In the genomic region with DNA sequence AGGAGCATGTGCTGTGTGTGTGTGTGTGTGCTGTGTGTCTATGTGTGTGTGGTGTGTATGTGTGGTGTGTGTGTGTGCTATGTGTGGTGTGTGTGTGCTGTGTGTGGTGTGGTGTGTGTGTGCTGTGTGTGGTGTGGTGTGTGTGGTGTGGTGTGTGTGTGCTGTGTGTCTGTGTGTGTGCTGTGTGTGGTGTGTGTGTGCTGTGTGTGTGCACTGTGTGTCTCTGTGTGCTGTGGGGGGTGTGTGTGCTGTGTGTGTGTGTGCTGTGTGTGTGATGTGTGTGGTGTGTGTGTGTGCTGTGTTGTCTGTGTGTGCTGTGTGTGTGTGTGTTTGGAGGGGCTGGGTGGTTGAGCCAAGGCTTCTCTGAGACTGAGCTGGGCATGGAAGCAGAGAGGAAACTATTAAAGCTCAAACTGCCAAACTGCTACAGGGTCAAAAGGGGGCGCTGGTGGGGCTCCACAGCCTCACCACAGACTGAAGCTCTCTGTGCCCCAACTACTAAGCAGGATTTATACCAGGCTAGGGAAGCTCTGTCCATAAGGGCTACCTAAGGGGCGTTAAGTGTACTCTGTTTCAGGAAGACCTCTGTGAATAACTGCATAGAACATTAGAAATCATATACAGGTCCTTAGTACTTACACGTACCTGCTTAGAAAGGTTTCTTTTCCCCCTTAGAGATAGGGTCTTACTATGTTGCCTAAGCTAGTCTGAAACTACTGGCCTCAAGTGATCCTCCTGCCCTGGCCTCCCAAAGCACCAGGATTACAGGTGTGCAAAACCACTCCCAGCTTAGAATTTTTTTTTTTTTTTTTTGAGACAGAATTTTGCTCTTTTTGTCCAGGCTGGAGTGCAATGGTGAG, we compare ENCODE assay signal across 8 cellular contexts. TPM values are rescaled to one million over a fixed set of nuclear protein-coding genes. Genes with fewer than 3 reads are reported as not detected.
DNase-seq lines count a peak whose midpoint lies in the region; ATAC-seq and TF ChIP-seq lines count a peak whose summit lies in the region.

No MANE protein-coding gene starts in this region.

- H3K27ac ChIP-seq in CD4-positive, alpha-beta memory T cell (ENCODE audit: low read depth, low read length) = no peak overlapping the region
- H3K27ac ChIP-seq in SJCRH30 (no peak overlapping the region), sigmoid colon (no peak overlapping the region)

- peak; percentile 58 to 67 (median 66) for DNase-seq in CD4-positive, alpha-beta memory T cell
- DNase-seq in HPDE6-E6E7 (ENCODE audit: extremely low spot score) = peak; percentile 16
- DNase-seq in SJCRH30 = peak; percentile 39 to 81
- peak; percentile 23 for DNase-seq in activated effector memory CD4-positive, alpha-beta T cell treated with Interleukin-2 at 50 U/mL for 16 hours
- peak; percentile 53 for DNase-seq in glomerular visceral epithelial cell (ENCODE audit: extremely low spot score)
- DNase-seq in sigmoid colon = no peak

- TF ChIP-seq CTCF in sigmoid colon (IDR thresholded peaks at IDR 0.05) = peak in 3 of 4 experiments; percentile 17 to 49 (median 39)

- H3K36me3 ChIP-seq in CD4-positive, alpha-beta memory T cell (ENCODE audit: insufficient read depth, low read length) = peaks cover 48% of the 10 kb centered on the region
- no peaks in the 10 kb centered on the region; the same call in 1 of the 2 replicates for H3K36me3 ChIP-seq in SJCRH30
- peaks cover 17 to 83% (median 36%) of the 10 kb centered on the region in 4 donors for H3K36me3 ChIP-seq in sigmoid colon

- H3K27me3 ChIP-seq in CD4-positive, alpha-beta memory T cell (ENCODE audit: insufficient read depth, low read length) = no peaks in the 10 kb centered on the region
- H3K27me3 ChIP-seq in SJCRH30 = no peaks in the 10 kb centered on the region
- no peaks in the 10 kb centered on the region for H3K27me3 ChIP-seq in sigmoid colon

- H3K4me1 Mint-ChIP-seq in CD4-positive, alpha-beta memory T cell = peaks cover 5 to 8% (median 7%) of the 10 kb centered on the region in 4 donors

- no peak for ATAC-seq in GM21360 (IDR thresholded peaks at IDR 0.05; ENCODE audit: unreplicated experiment)
- ATAC-seq in GM19463 (IDR thresholded peaks at IDR 0.05; ENCODE audit: unreplicated experiment) = no peak

- H3K27me3 Mint-ChIP-seq in CD4-positive, alpha-beta memory T cell = no peaks in the 10 kb centered on the region

- no peak overlapping the region for H3K4me3 ChIP-seq in CD4-positive, alpha-beta memory T cell (ENCODE audit: low read length in 2 of 2)
- H3K4me3 ChIP-seq in SJCRH30 (no peak overlapping the region), sigmoid colon (no peak overlapping the region)

- POLR2A ChIA-PET in CD4-positive, alpha-beta memory T cell (lab: Charles Lee; ENCODE audit: partially characterized antibody) = interaction anchor here (0.6 to 4.4 kb wide), 16 partner anchors 12 to 250 kb away, joined by 3 to 49 read pairs (median 4); partner anchors contain the start of gene STAT5A

- H3K9me3 Mint-ChIP-seq in CD4-positive, alpha-beta memory T cell = no peaks in the 10 kb centered on the region

- peak overlapping the region in 6 of 7 donors; percentile 66 to 85 (median 80) for H3K27ac Mint-ChIP-seq in CD4-positive, alpha-beta memory T cell

- H3K36me3 Mint-ChIP-seq in CD4-positive, alpha-beta memory T cell = peaks cover 22 to 60% of the 10 kb centered on the region in 2 donors

- no peak for TF ChIP-seq POLR2A in sigmoid colon (IDR thresholded peaks at IDR 0.05)

- no peaks in the 10 kb centered on the region for H3K4me1 ChIP-seq in CD4-positive, alpha-beta memory T cell (ENCODE audit: insufficient read depth, low read length)
- H3K4me1 ChIP-seq in SJCRH30 (peaks cover 10% of the 10 kb centered on the region; the same call in 1 of the 2 replicates), sigmoid colon (no peaks in the 10 kb centered on the region)

- no peaks in the 10 kb centered on the region for H3K9me3 ChIP-seq in CD4-positive, alpha-beta memory T cell (ENCODE audit: control insufficient read depth in 1 of 2, low read length in 2 of 2)
- no peaks in the 10 kb centered on the region for H3K9me3 ChIP-seq in SJCRH30 (replicated peaks)
- no peaks in the 10 kb centered on the region for H3K9me3 ChIP-seq in sigmoid colon

- 48 to 58% methylated on average over 3 of the region's 3 CpGs for WGBS in sigmoid colon, 2 donors

- TF ChIP-seq EP300 in sigmoid colon (IDR thresholded peaks at IDR 0.05) = no peak

- intact Hi-C loops in CD4-positive, alpha-beta memory T cell (cut with micrococcal nuclease) = loop anchor here (1.0 to 10.0 kb wide), 4 partner anchors 53 to 100 kb away; partner anchors contain the start of gene STAT5B
- intact Hi-C loops in sigmoid colon (cut with DNase I) = loop anchor here (5.0 kb wide), 1 partner anchor 65 kb away; the partner anchor contains the start of gene STAT5A

- CTCF ChIA-PET in CD4-positive, alpha-beta memory T cell (lab: Charles Lee; ENCODE audit: partially characterized antibody) = interaction anchor here (0.6 to 3.7 kb wide), 45 partner anchors 9 to 500 kb away, joined by 3 to 68 read pairs (median 6); partner anchors contain the start of genes HCRT, STAT3 and STAT5A

- H3K4me3 Mint-ChIP-seq in CD4-positive, alpha-beta memory T cell = no peak overlapping the region

RNA-seq across cellular contexts. Expression of gene GHDC, which starts 27.8 kb away (rescaled TPM):
- 10 to 100 TPM; 23.9 to 25.3 TPM for total RNA-seq in CD4-positive, alpha-beta memory T cell
- 10 to 100 TPM; 12.9 to 17.9 TPM for polyA plus RNA-seq in CD4-positive, alpha-beta memory T cell
- total RNA-seq in SJCRH30 (2014; rRNA removed; shearing (Covaris generic)) = 6.7 and 9.9 TPM in 2 replicates
- 10 to 100 TPM; 32.1 to 76.0 (median 42.4) TPM for total RNA-seq in sigmoid colon
- 10 to 100 TPM in 1 of 3 donors, 1 to 10 TPM in 2; 5.8 to 25.8 (median 7.2) TPM for polyA plus RNA-seq in sigmoid colon

RNA-seq across cellular contexts. Expression of gene HCRT, which starts 36.9 kb away (rescaled TPM):
- not detected for total RNA-seq in CD4-positive, alpha-beta memory T cell
- not detected for polyA plus RNA-seq in CD4-positive, alpha-beta memory T cell
- total RNA-seq in SJCRH30 (2014; rRNA removed; shearing (Covaris generic)) = 1.0 TPM in 1 of 2 replicates, not detected in the other
- not detected for total RNA-seq in sigmoid colon
- not detected for polyA plus RNA-seq in sigmoid colon

RNA-seq across cellular contexts. Expression of gene KCNH4, which starts 41.2 kb away (rescaled TPM):
- under 1 TPM; 0.09 to 0.11 TPM for total RNA-seq in CD4-positive, alpha-beta memory T cell
- not detected for polyA plus RNA-seq in CD4-positive, alpha-beta memory T cell
- total RNA-seq in SJCRH30 (2014; rRNA removed; shearing (Covaris generic)) = 0.04 TPM in 1 of 2 replicates, not detected in the other
- not detected for total RNA-seq in sigmoid colon
- under 1 TPM in 1 of 3 donors, not detected in 2; 0.25 TPM for polyA plus RNA-seq in sigmoid colon

RNA-seq across cellular contexts. Expression of gene STAT5B, which starts 54.1 kb away (rescaled TPM):
- total RNA-seq in CD4-positive, alpha-beta memory T cell = 100 to 1,000 TPM; 244 to 261 TPM
- polyA plus RNA-seq in CD4-positive, alpha-beta memory T cell = 100 to 1,000 TPM in 1 of 2 donors, 10 to 100 TPM in 1; 91.3 to 146 TPM
- 25.7 and 31.1 TPM in 2 replicates for total RNA-seq in SJCRH30 (2014; rRNA removed; shearing (Covaris generic))
- 100 to 1,000 TPM in 1 of 4 donors, 10 to 100 TPM in 3; 93.5 to 117 (median 98.4) TPM for total RNA-seq in sigmoid colon
- polyA plus RNA-seq in sigmoid colon = 10 to 100 TPM; 11.3 to 37.5 (median 13.2) TPM
